7 cellular contexts compared by ENCODE assay signal in genomic region chr15:78070049-78070698, GRCh38. TPM values are rescaled to one million over a fixed set of nuclear protein-coding genes. Genes with fewer than 3 reads are reported as not detected.
DNase-seq lines count a peak whose midpoint lies in the region; ATAC-seq and TF ChIP-seq lines count a peak whose summit lies in the region.

No MANE protein-coding gene starts in this region.

- ATAC-seq in effector memory CD8-positive, alpha-beta T cell (replicated peaks) = no peak
- ATAC-seq in stimulated activated naive CD8-positive, alpha-beta T cell treated with anti-CD3 and anti-CD28 coated beads, Interleukin-15, Interleukin-2, amounts not matched to agents 100 U/mL and 50 U/mL, for 24 hours = peak; percentile 64
- ATAC-seq in HG03378 (IDR thresholded peaks at IDR 0.05; ENCODE audit: unreplicated experiment) (no peak), GM19023 (IDR thresholded peaks at IDR 0.05; ENCODE audit: unreplicated experiment) (no peak)

- H3K36me3 Mint-ChIP-seq in HFFc6 (ENCODE audit: low read depth) = peaks cover 12% of the 10 kb centered on the region; the same call in 1 of the 2 replicates
- H3K36me3 Mint-ChIP-seq in T-helper 1 cell treated with Interleukin-12 subunit alpha and Interleukin-12 subunit beta and Interleukin-4 antibody, amounts not matched to agents 30 μg/mL and 1 μg/mL, for 36 hours (ENCODE audit: low read depth) = peaks cover 28% of the 10 kb centered on the region
- peaks cover 12% of the 10 kb centered on the region for H3K36me3 Mint-ChIP-seq in effector memory CD8-positive, alpha-beta T cell (ENCODE audit: insufficient read depth)

- no peak overlapping the region for H3K27ac Mint-ChIP-seq in HFFc6
- peak overlapping the region; percentile 92 for H3K27ac Mint-ChIP-seq in T-helper 1 cell treated with Interleukin-12 subunit alpha and Interleukin-12 subunit beta and Interleukin-4 antibody, amounts not matched to agents 30 μg/mL and 1 μg/mL, for 36 hours
- H3K27ac Mint-ChIP-seq in effector memory CD8-positive, alpha-beta T cell = peak overlapping the region; percentile 96 to 97

- no peaks in the 10 kb centered on the region; the same call in 1 of the 2 replicates for H3K27me3 Mint-ChIP-seq in HFFc6 (ENCODE audit: insufficient read depth)
- H3K27me3 Mint-ChIP-seq in T-helper 1 cell treated with Interleukin-12 subunit alpha and Interleukin-12 subunit beta and Interleukin-4 antibody, amounts not matched to agents 30 μg/mL and 1 μg/mL, for 36 hours (ENCODE audit: low read depth) = no peaks in the 10 kb centered on the region
- no peaks in the 10 kb centered on the region for H3K27me3 Mint-ChIP-seq in effector memory CD8-positive, alpha-beta T cell

- peaks cover 39% of the 10 kb centered on the region for H3K4me1 Mint-ChIP-seq in HFFc6 (ENCODE audit: low read depth)
- H3K4me1 Mint-ChIP-seq in T-helper 1 cell treated with Interleukin-12 subunit alpha and Interleukin-12 subunit beta and Interleukin-4 antibody, amounts not matched to agents 30 μg/mL and 1 μg/mL, for 36 hours (ENCODE audit: low read depth) = peaks cover 67% of the 10 kb centered on the region
- peaks cover 22 to 45% of the 10 kb centered on the region in 2 donors for H3K4me1 Mint-ChIP-seq in effector memory CD8-positive, alpha-beta T cell (ENCODE audit: low read depth in 2 of 2)

- no peaks in the 10 kb centered on the region for H3K9me3 Mint-ChIP-seq in HFFc6
- H3K9me3 Mint-ChIP-seq in T-helper 1 cell treated with Interleukin-12 subunit alpha and Interleukin-12 subunit beta and Interleukin-4 antibody, amounts not matched to agents 30 μg/mL and 1 μg/mL, for 36 hours = no peaks in the 10 kb centered on the region
- no peaks in the 10 kb centered on the region for H3K9me3 Mint-ChIP-seq in effector memory CD8-positive, alpha-beta T cell

- no peak for TF ChIP-seq CTCF in HFFc6 (IDR thresholded peaks at IDR 0.05)

- peak overlapping the region; percentile 53 for H3K4me3 Mint-ChIP-seq in HFFc6
- peak overlapping the region; percentile 78 for H3K4me3 Mint-ChIP-seq in T-helper 1 cell treated with Interleukin-12 subunit alpha and Interleukin-12 subunit beta and Interleukin-4 antibody, amounts not matched to agents 30 μg/mL and 1 μg/mL, for 36 hours
- H3K4me3 Mint-ChIP-seq in effector memory CD8-positive, alpha-beta T cell = no peak overlapping the region

- no peak for DNase-seq in HFFc6
- DNase-seq in effector memory CD8-positive, alpha-beta T cell = no peak
- peak; percentile 58 for DNase-seq in stimulated activated naive CD8-positive, alpha-beta T cell treated with anti-CD3 and anti-CD28 coated beads, Interleukin-15, Interleukin-2, amounts not matched to agents 100 U/mL and 50 U/mL, for 24 hours
- DNase-seq in AG08395 (ENCODE audit: low spot score) = no peak

RNA-seq across cellular contexts. Expression of gene TBC1D2B, which starts 7.3 kb away (rescaled TPM):
- 10 to 100 TPM; 34.1 to 42.5 (median 38.0) TPM for total RNA-seq in HFFc6 (2021; fragmentation: NEBNext Ultra II Directional; extraction: Animal tissue kit (Norgen Biotek cat#: 25700))

RNA-seq across cellular contexts. Expression of gene SH2D7, which starts 22.2 kb away (rescaled TPM):
- not detected for total RNA-seq in HFFc6 (2021; fragmentation: NEBNext Ultra II Directional; extraction: Animal tissue kit (Norgen Biotek cat#: 25700))

Comparison
In these comparisons a context has a peak if more than half of its experiments do, and no peak if none do; other contexts are left out.
1. H3K4me3 Mint-ChIP-seq: peak in HFFc6 (single experiment) and T-helper 1 cell treated with Interleukin-12 subunit alpha and Interleukin-12 subunit beta and Interleukin-4 antibody, amounts not matched to agents 30 μg/mL and 1 μg/mL, for 36 hours (single experiment); none in effector memory CD8-positive, alpha-beta T cell (0 of 2).